ENCODE assay signal across 13 cellular contexts in genomic region chr7:144656960-144657359, GRCh38.
DNase-seq lines count a peak whose midpoint lies in the region; ATAC-seq and TF ChIP-seq lines count a peak whose summit lies in the region.
"Had no signal": no experiment of that assay in that cellular context is flagged by ENCODE, and none has a peak within 500 bp of the region (broad histone marks: within the 10 kb centered on the region; RNA-seq: fewer than 3 reads in every experiment).

No MANE protein-coding gene starts in this region.

- peaks cover 3% of the 10 kb centered on the region for H3K36me3 Mint-ChIP-seq in memory B cell

- no peaks in the 10 kb centered on the region for H3K27me3 Mint-ChIP-seq in memory B cell
- H3K27me3 Mint-ChIP-seq: central memory CD8-positive, alpha-beta T cell had no signal

- TF ChIP-seq CTCF in LNCAP (IDR thresholded peaks at IDR 0.05) = peak; percentile 22; the same call in 1 of the 2 replicates

- DNase-seq in memory B cell (ENCODE audit: low spot score in 2 of 2) (no peak), DMS 273 (lab: John Stamatoyannopoulos, UW; ENCODE audit: unreplicated experiment) (no peak), RKO (ENCODE audit: low spot score) (no peak), NCI-H146 treated with DMSO at 0.1 percent for 48 hours (lab: John Stamatoyannopoulos, UW; ENCODE audit: unreplicated experiment) (no peak), DMS53 treated with DMSO at 0.1 percent for 48 hours (lab: John Stamatoyannopoulos, UW; ENCODE audit: unreplicated experiment) (no peak)
- DNase-seq: activated T-cell treated with anti-CD3 and anti-CD28 coated beads for 4 hours, DMS153, left colon, trophoblast cell had no signal

- ATAC-seq in GM18861 (IDR thresholded peaks at IDR 0.05; ENCODE audit: unreplicated experiment) (peak; percentile 52), GM21723 (IDR thresholded peaks at IDR 0.05; ENCODE audit: unreplicated experiment) (peak; percentile 77), memory B cell (ENCODE audit: low read depth) (peak; percentile 35)
- ATAC-seq: left colon had no signal

- no peaks in the 10 kb centered on the region for H3K9me3 Mint-ChIP-seq in memory B cell
- H3K9me3 Mint-ChIP-seq: central memory CD8-positive, alpha-beta T cell had no signal

- H3K4me1 Mint-ChIP-seq in memory B cell = peaks cover 12% of the 10 kb centered on the region
- H3K4me1 Mint-ChIP-seq: central memory CD8-positive, alpha-beta T cell had no signal

- no peak overlapping the region for H3K4me3 Mint-ChIP-seq in memory B cell
- H3K4me3 Mint-ChIP-seq: central memory CD8-positive, alpha-beta T cell had no signal

- H3K27ac Mint-ChIP-seq in memory B cell = no peak overlapping the region
